Comparison of ENCODE assay signal across 1 cellular context in the genomic region with DNA sequence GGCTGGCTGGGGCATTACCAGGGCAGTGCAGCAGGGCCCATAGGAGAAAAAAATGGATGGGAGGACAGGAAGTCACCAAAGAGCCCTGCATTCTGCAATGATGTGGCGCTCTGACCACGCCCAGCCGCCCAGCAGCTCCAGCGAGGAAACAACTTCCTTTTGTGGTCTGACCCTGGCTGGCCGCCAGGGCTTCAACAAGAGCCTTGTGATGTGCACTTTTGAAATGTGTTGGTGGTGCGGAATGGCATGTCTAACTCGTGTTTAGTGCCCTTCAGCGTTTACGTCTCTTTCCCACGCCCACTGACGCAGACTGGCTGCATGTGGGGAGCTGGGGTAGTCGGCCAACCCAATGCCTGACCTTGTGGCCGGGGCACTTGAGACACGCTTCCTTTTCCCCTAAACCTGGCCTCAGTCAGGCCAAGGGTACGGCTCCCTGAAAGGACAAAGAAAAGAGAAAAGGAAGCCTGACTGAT.
TF ChIP-seq lines count a peak whose summit lies in the region.

No MANE protein-coding gene starts in this region.

TF ChIP-seq in HepG2, 621 proteins besides CTCF, POLR2A, EP300 and RAD21 (continued from another document and continues in another):
- TF ChIP-seq, protein P1, sequence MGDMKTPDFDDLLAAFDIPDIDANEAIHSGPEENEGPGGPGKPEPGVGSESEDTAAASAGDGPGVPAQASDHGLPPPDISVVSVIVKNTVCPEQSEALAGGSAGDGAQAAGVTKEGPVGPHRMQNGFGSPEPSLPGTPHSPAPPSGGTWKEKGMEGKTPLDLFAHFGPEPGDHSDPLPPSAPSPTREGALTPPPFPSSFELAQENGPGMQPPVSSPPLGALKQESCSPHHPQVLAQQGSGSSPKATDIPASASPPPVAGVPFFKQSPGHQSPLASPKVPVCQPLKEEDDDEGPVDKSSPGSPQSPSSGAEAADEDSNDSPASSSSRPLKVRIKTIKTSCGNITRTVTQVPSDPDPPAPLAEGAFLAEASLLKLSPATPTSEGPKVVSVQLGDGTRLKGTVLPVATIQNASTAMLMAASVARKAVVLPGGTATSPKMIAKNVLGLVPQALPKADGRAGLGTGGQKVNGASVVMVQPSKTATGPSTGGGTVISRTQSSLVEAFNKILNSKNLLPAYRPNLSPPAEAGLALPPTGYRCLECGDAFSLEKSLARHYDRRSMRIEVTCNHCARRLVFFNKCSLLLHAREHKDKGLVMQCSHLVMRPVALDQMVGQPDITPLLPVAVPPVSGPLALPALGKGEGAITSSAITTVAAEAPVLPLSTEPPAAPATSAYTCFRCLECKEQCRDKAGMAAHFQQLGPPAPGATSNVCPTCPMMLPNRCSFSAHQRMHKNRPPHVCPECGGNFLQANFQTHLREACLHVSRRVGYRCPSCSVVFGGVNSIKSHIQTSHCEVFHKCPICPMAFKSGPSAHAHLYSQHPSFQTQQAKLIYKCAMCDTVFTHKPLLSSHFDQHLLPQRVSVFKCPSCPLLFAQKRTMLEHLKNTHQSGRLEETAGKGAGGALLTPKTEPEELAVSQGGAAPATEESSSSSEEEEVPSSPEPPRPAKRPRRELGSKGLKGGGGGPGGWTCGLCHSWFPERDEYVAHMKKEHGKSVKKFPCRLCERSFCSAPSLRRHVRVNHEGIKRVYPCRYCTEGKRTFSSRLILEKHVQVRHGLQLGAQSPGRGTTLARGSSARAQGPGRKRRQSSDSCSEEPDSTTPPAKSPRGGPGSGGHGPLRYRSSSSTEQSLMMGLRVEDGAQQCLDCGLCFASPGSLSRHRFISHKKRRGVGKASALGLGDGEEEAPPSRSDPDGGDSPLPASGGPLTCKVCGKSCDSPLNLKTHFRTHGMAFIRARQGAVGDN (CRISPR knock-in tag; IDR thresholded peaks at IDR 0.05) = peak; percentile 88
- no peak; the same call in 1 of the 2 replicates for TF ChIP-seq NR2C2 (CRISPR knock-in tag; IDR thresholded peaks at IDR 0.05; ENCODE audit: borderline replicate concordance)
- no peak for TF ChIP-seq TCF7L2 (IDR thresholded peaks at IDR 0.05; ENCODE audit: low read depth, low read length)
- TF ChIP-seq NFE2L1 (CRISPR knock-in tag; IDR thresholded peaks at IDR 0.05; ENCODE audit: borderline replicate concordance) = no peak
- TF ChIP-seq FOSL2 (CRISPR knock-in tag; IDR thresholded peaks at IDR 0.05) = peak; percentile 54
- TF ChIP-seq, protein P2, sequence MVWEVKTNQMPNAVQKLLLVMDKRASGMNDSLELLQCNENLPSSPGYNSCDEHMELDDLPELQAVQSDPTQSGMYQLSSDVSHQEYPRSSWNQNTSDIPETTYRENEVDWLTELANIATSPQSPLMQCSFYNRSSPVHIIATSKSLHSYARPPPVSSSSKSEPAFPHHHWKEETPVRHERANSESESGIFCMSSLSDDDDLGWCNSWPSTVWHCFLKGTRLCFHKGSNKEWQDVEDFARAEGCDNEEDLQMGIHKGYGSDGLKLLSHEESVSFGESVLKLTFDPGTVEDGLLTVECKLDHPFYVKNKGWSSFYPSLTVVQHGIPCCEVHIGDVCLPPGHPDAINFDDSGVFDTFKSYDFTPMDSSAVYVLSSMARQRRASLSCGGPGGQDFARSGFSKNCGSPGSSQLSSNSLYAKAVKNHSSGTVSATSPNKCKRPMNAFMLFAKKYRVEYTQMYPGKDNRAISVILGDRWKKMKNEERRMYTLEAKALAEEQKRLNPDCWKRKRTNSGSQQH (CRISPR knock-in tag; IDR thresholded peaks at IDR 0.05; ENCODE audit: low read depth) = no peak
- TF ChIP-seq, protein P3, sequence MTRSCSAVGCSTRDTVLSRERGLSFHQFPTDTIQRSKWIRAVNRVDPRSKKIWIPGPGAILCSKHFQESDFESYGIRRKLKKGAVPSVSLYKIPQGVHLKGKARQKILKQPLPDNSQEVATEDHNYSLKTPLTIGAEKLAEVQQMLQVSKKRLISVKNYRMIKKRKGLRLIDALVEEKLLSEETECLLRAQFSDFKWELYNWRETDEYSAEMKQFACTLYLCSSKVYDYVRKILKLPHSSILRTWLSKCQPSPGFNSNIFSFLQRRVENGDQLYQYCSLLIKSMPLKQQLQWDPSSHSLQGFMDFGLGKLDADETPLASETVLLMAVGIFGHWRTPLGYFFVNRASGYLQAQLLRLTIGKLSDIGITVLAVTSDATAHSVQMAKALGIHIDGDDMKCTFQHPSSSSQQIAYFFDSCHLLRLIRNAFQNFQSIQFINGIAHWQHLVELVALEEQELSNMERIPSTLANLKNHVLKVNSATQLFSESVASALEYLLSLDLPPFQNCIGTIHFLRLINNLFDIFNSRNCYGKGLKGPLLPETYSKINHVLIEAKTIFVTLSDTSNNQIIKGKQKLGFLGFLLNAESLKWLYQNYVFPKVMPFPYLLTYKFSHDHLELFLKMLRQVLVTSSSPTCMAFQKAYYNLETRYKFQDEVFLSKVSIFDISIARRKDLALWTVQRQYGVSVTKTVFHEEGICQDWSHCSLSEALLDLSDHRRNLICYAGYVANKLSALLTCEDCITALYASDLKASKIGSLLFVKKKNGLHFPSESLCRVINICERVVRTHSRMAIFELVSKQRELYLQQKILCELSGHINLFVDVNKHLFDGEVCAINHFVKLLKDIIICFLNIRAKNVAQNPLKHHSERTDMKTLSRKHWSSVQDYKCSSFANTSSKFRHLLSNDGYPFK (CRISPR knock-in tag; IDR thresholded peaks at IDR 0.05; ENCODE audit: borderline replicate concordance) = peak; percentile 55; the same call in 1 of the 2 replicates
- peak; percentile 47; the same call in 1 of the 2 replicates for TF ChIP-seq RCOR2 (CRISPR knock-in tag; IDR thresholded peaks at IDR 0.05)
- TF ChIP-seq MEF2D (CRISPR knock-in tag; IDR thresholded peaks at IDR 0.05) = no peak
- TF ChIP-seq, protein P4, sequence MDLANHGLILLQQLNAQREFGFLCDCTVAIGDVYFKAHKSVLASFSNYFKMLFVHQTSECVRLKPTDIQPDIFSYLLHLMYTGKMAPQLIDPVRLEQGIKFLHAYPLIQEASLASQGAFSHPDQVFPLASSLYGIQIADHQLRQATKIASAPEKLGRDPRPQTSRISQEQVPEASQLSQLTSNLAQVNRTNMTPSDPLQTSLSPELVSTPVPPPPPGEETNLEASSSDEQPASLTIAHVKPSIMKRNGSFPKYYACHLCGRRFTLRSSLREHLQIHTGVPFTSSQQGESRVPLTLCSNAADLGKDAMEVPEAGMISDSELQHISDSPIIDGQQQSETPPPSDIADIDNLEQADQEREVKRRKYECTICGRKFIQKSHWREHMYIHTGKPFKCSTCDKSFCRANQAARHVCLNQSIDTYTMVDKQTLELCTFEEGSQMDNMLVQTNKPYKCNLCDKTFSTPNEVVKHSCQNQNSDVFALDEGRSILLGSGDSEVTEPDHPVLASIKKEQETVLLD (CRISPR knock-in tag; IDR thresholded peaks at IDR 0.05; ENCODE audit: low read depth) = no peak
- peak; percentile 77 for TF ChIP-seq SAP130 (CRISPR knock-in tag; IDR thresholded peaks at IDR 0.05; ENCODE audit: low read depth)
- TF ChIP-seq TEAD3 (CRISPR knock-in tag; optimal IDR thresholded peaks at IDR 0.05; ENCODE audit: borderline replicate concordance) = peak; percentile 46
- TF ChIP-seq CBFB (CRISPR knock-in tag; IDR thresholded peaks at IDR 0.05) = no peak
- TF ChIP-seq CHD4 (IDR thresholded peaks at IDR 0.05; ENCODE audit: borderline replicate concordance, low read length) = no peak
- peak; percentile 60; the same call in 1 of the 2 replicates for TF ChIP-seq ZNF556 (CRISPR knock-in tag; IDR thresholded peaks at IDR 0.05; ENCODE audit: borderline replicate concordance)
- TF ChIP-seq, protein P5, sequence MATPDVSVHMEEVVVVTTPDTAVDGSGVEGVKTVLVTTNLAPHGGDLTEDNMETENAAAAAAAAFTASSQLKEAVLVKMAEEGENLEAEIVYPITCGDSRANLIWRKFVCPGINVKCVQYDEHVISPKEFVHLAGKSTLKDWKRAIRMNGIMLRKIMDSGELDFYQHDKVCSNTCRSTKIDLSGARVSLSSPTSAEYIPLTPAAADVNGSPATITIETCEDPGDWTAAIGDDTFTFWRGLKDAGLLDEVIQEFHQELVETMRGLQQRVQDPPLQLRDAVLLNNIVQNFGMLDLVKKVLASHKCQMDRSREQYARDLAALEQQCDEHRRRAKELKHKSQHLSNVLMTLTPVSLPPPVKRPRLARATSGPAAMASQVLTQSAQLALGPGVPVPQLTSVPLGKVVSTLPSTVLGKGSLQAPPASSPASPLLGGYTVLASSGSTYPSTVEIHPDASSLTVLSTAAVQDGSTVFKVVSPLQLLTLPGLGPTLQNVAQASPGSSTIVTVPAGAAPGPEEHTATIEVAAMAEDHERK (CRISPR knock-in tag; IDR thresholded peaks at IDR 0.05; ENCODE audit: low read depth) = 0 out of 2 replicates have a peak, but pooled peaks have one; percentile 23
- TF ChIP-seq DMAP1 (CRISPR knock-in tag; IDR thresholded peaks at IDR 0.05) = peak; percentile 66; the same call in 1 of the 2 replicates
- TF ChIP-seq, protein P6, sequence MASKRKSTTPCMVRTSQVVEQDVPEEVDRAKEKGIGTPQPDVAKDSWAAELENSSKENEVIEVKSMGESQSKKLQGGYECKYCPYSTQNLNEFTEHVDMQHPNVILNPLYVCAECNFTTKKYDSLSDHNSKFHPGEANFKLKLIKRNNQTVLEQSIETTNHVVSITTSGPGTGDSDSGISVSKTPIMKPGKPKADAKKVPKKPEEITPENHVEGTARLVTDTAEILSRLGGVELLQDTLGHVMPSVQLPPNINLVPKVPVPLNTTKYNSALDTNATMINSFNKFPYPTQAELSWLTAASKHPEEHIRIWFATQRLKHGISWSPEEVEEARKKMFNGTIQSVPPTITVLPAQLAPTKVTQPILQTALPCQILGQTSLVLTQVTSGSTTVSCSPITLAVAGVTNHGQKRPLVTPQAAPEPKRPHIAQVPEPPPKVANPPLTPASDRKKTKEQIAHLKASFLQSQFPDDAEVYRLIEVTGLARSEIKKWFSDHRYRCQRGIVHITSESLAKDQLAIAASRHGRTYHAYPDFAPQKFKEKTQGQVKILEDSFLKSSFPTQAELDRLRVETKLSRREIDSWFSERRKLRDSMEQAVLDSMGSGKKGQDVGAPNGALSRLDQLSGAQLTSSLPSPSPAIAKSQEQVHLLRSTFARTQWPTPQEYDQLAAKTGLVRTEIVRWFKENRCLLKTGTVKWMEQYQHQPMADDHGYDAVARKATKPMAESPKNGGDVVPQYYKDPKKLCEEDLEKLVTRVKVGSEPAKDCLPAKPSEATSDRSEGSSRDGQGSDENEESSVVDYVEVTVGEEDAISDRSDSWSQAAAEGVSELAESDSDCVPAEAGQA (IDR thresholded peaks at IDR 0.05; ENCODE audit: low read depth) = no peak
- TF ChIP-seq, protein P6 (CRISPR knock-in tag; IDR thresholded peaks at IDR 0.05; ENCODE audit: borderline replicate concordance) = 0 out of 2 replicates have a peak, but pooled peaks have one; percentile 16
- no peak for TF ChIP-seq ZNF24 (IDR thresholded peaks at IDR 0.05)
- TF ChIP-seq U2AF2 (IDR thresholded peaks at IDR 0.05; ENCODE audit: low read depth, low read length) = no peak
- TF ChIP-seq, protein P7, sequence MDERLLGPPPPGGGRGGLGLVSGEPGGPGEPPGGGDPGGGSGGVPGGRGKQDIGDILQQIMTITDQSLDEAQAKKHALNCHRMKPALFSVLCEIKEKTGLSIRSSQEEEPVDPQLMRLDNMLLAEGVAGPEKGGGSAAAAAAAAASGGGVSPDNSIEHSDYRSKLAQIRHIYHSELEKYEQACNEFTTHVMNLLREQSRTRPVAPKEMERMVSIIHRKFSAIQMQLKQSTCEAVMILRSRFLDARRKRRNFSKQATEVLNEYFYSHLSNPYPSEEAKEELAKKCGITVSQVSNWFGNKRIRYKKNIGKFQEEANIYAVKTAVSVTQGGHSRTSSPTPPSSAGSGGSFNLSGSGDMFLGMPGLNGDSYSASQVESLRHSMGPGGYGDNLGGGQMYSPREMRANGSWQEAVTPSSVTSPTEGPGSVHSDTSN (CRISPR knock-in tag; IDR thresholded peaks at IDR 0.05) = no peak
- TF ChIP-seq DNMT1 (CRISPR knock-in tag; IDR thresholded peaks at IDR 0.05) = 0 out of 2 replicates have a peak, but pooled peaks have one; percentile 39
- TF ChIP-seq, protein P8, sequence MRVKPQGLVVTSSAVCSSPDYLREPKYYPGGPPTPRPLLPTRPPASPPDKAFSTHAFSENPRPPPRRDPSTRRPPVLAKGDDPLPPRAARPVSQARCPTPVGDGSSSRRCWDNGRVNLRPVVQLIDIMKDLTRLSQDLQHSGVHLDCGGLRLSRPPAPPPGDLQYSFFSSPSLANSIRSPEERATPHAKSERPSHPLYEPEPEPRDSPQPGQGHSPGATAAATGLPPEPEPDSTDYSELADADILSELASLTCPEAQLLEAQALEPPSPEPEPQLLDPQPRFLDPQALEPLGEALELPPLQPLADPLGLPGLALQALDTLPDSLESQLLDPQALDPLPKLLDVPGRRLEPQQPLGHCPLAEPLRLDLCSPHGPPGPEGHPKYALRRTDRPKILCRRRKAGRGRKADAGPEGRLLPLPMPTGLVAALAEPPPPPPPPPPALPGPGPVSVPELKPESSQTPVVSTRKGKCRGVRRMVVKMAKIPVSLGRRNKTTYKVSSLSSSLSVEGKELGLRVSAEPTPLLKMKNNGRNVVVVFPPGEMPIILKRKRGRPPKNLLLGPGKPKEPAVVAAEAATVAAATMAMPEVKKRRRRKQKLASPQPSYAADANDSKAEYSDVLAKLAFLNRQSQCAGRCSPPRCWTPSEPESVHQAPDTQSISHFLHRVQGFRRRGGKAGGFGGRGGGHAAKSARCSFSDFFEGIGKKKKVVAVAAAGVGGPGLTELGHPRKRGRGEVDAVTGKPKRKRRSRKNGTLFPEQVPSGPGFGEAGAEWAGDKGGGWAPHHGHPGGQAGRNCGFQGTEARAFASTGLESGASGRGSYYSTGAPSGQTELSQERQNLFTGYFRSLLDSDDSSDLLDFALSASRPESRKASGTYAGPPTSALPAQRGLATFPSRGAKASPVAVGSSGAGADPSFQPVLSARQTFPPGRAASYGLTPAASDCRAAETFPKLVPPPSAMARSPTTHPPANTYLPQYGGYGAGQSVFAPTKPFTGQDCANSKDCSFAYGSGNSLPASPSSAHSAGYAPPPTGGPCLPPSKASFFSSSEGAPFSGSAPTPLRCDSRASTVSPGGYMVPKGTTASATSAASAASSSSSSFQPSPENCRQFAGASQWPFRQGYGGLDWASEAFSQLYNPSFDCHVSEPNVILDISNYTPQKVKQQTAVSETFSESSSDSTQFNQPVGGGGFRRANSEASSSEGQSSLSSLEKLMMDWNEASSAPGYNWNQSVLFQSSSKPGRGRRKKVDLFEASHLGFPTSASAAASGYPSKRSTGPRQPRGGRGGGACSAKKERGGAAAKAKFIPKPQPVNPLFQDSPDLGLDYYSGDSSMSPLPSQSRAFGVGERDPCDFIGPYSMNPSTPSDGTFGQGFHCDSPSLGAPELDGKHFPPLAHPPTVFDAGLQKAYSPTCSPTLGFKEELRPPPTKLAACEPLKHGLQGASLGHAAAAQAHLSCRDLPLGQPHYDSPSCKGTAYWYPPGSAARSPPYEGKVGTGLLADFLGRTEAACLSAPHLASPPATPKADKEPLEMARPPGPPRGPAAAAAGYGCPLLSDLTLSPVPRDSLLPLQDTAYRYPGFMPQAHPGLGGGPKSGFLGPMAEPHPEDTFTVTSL (CRISPR knock-in tag; IDR thresholded peaks at IDR 0.05; ENCODE audit: borderline replicate concordance) = no peak; the same call in 1 of the 2 replicates
- no peak for TF ChIP-seq KLF13 (CRISPR knock-in tag; IDR thresholded peaks at IDR 0.05)
